ENCODE assay signal across 13 cellular contexts in genomic region chr4:30726090-30726668, GRCh38. TPM values are rescaled to one million over a fixed set of nuclear protein-coding genes. Genes with fewer than 3 reads are reported as not detected.
DNase-seq lines count a peak whose midpoint lies in the region; ATAC-seq and TF ChIP-seq lines count a peak whose summit lies in the region.
"Had no signal": no experiment of that assay in that cellular context is flagged by ENCODE, and none has a peak within 500 bp of the region (broad histone marks: within the 10 kb centered on the region; RNA-seq: fewer than 3 reads in every experiment).

No MANE protein-coding gene starts in this region.

- H3K27ac ChIP-seq in A673 (ENCODE audit: low read depth, low read length, poor library complexity, severe bottlenecking) (no peak overlapping the region), HUES64 (ENCODE audit: low read depth, low read length) (no peak overlapping the region)
- H3K27ac ChIP-seq: parathyroid adenoma had no signal

- H3K9me3 ChIP-seq in A673 (ENCODE audit: low read depth, low read length, poor library complexity, severe bottlenecking) (no peaks in the 10 kb centered on the region), HUES64 (ENCODE audit: insufficient read depth, low read depth, low read length) (no peaks in the 10 kb centered on the region)

- peak overlapping the region; percentile 93 for H3K4me3 ChIP-seq in A673 (ENCODE audit: low read depth, low read length, poor library complexity, severe bottlenecking)
- peak overlapping the region; percentile 89 for H3K4me3 ChIP-seq in HUES64 (ENCODE audit: low read length)

- WGBS in HUES64, result 84% methylated on average over 2 of the region's 2 CpGs

- peaks cover 73% of the 10 kb centered on the region for H3K36me3 ChIP-seq in A673 (ENCODE audit: insufficient read depth, low read length, poor library complexity, severe bottlenecking)
- H3K36me3 ChIP-seq in HUES64 (ENCODE audit: insufficient read depth, low read length), result peaks cover 15% of the 10 kb centered on the region; the same call in 1 of the 2 replicates

- H3K9me3 Mint-ChIP-seq in brain (no peaks in the 10 kb centered on the region), mesothelial cell of epicardium (no peaks in the 10 kb centered on the region)
- no peaks in the 10 kb centered on the region for H3K9me3 Mint-ChIP-seq in activated naive CD4-positive, alpha-beta T cell treated with anti-CD3 and anti-CD28 coated beads, Interleukin-2, amount 50 U/mL, for 72 hours

- H3K27ac Mint-ChIP-seq in brain, result peak overlapping the region in 1 of 5 experiments; percentile 63
- peak overlapping the region; percentile 8 for H3K27ac Mint-ChIP-seq in mesothelial cell of epicardium
- H3K27ac Mint-ChIP-seq in activated naive CD4-positive, alpha-beta T cell treated with anti-CD3 and anti-CD28 coated beads, Interleukin-2, amount 50 U/mL, for 72 hours, result no peak overlapping the region
- H3K27ac Mint-ChIP-seq: T-cell had no signal

- H3K36me3 Mint-ChIP-seq in brain (peaks cover 27% of the 10 kb centered on the region), mesothelial cell of epicardium (no peaks in the 10 kb centered on the region)
- peaks cover 0 to 19% of the 10 kb centered on the region in 2 donors for H3K36me3 Mint-ChIP-seq in activated naive CD4-positive, alpha-beta T cell treated with anti-CD3 and anti-CD28 coated beads, Interleukin-2, amount 50 U/mL, for 72 hours
- H3K36me3 Mint-ChIP-seq: T-cell had no signal

- CTCF ChIA-PET in A673 (lab: Charles Lee), result interaction anchor here (0.6 kb wide), 1 partner anchor 8 kb away, joined by 3 read pairs; no protein-coding TSS in a partner anchor

- H3K27me3 Mint-ChIP-seq in brain, result peaks cover 7% of the 10 kb centered on the region
- H3K27me3 Mint-ChIP-seq in mesothelial cell of epicardium (ENCODE audit: low read depth), result no peaks in the 10 kb centered on the region

- peak overlapping the region; percentile 67 to 98 (median 83) for H3K4me3 Mint-ChIP-seq in brain
- H3K4me3 Mint-ChIP-seq in mesothelial cell of epicardium, result peak overlapping the region; percentile 51
- H3K4me3 Mint-ChIP-seq: T-cell had no signal

- DNase-seq in A673 (ENCODE audit: low spot score) (peak; percentile 59), mesothelial cell of epicardium (ENCODE audit: low spot score in 2 of 2, unreplicated experiment in 2 of 2) (no peak), T1000 (lab: John Stamatoyannopoulos, UW) (no peak)
- DNase-seq in activated CD4-positive, alpha-beta T cell treated with anti-CD3 and anti-CD28 coated beads, Interleukin-2, amount 50 U/mL, for 4 hours, result no peak
- no peak for DNase-seq in activated naive CD4-positive, alpha-beta T cell treated with anti-CD3 and anti-CD28 coated beads, Interleukin-2, amount 50 U/mL, for 72 hours (ENCODE audit: low spot score in 2 of 2)
- DNase-seq: activated naive CD4-positive, alpha-beta T cell treated with Interleukin-2 at 50 U/mL for 16 hours; AML-193; NCI-H2171; T-cell had no signal

- no TSS peak for BruUV-seq in A673 (replicated peaks; lab: Mats Ljungman, UMichigan)

- H3K4me1 ChIP-seq in A673 (ENCODE audit: insufficient read depth, low read length, poor library complexity, severe bottlenecking), result peaks cover 19% of the 10 kb centered on the region
- peaks cover 24% of the 10 kb centered on the region for H3K4me1 ChIP-seq in HUES64 (ENCODE audit: insufficient read depth, low read length)
- H3K4me1 ChIP-seq: parathyroid adenoma had no signal

- H3K27me3 ChIP-seq in A673 (replicated peaks; ENCODE audit: insufficient read depth, low read depth, low read length, poor library complexity) (no peaks in the 10 kb centered on the region), HUES64 (ENCODE audit: insufficient read depth, low read length) (peaks cover 36% of the 10 kb centered on the region)

- no peak overlapping the region for H3K9ac ChIP-seq in HUES64 (ENCODE audit: low read depth, low read length)
- H3K9ac ChIP-seq: parathyroid adenoma had no signal

- intact Hi-C loops in A673 (cut with micrococcal nuclease; ENCODE audit: unreplicated experiment), result loop anchor here (10.0 kb wide), 1 partner anchor 109 kb away; no protein-coding TSS in a partner anchor

- TF ChIP-seq CTCF in A673 (conservative IDR thresholded peaks at IDR 0.05; ENCODE audit: low read depth, low read length) (no peak), brain (conservative IDR thresholded peaks at IDR 0.05) (no peak), mesothelial cell of epicardium (IDR thresholded peaks at IDR 0.05; ENCODE audit: unreplicated experiment) (no peak)

- POLR2A ChIA-PET in A673 (lab: Charles Lee; ENCODE audit: low non-redundant PET), result no interaction called here

- no peak for ATAC-seq in GM21528 (IDR thresholded peaks at IDR 0.05; ENCODE audit: low FRiP score, unreplicated experiment)
- no peak for ATAC-seq in activated naive CD4-positive, alpha-beta T cell treated with anti-CD3 and anti-CD28 coated beads, Interleukin-2, amount 50 U/mL, for 72 hours
- ATAC-seq: T-cell had no signal

- peaks cover 59% of the 10 kb centered on the region for H3K4me1 Mint-ChIP-seq in brain
- peaks cover 52% of the 10 kb centered on the region for H3K4me1 Mint-ChIP-seq in mesothelial cell of epicardium

RNA-seq across cellular contexts. Expression of gene PCDH7, which starts 6.0 kb away (rescaled TPM):
- 218 and 224 TPM in 2 replicates for total RNA-seq in A673 (2021)
- polyA plus RNA-seq in HUES64 (2013, experiment 1 of 2), result 8.5 TPM
- 10.3 TPM for polyA plus RNA-seq in HUES64 (2013, experiment 2 of 2)
- polyA plus RNA-seq in brain (ENCODE audit: insufficient read depth, low read depth, low replicate concordance), result 1.7 TPM
- 74.3 to 78.8 TPM (median 76.7 TPM) in 3 replicates for total RNA-seq in mesothelial cell of epicardium
- not detected for total RNA-seq in activated naive CD4-positive, alpha-beta T cell treated with anti-CD3 and anti-CD28 coated beads, Interleukin-2, amount 50 U/mL, for 72 hours

Comparison
In these comparisons a context has a peak if more than half of its experiments do, and no peak if none do; other contexts are left out.
1. RNA of gene PCDH7, which starts 6.0 kb away (total RNA-seq): 218 to 224 TPM in A673 and 74.3 to 78.8 TPM in mesothelial cell of epicardium; not detected in activated naive CD4-positive, alpha-beta T cell treated with anti-CD3 and anti-CD28 coated beads, Interleukin-2, amount 50 U/mL, for 72 hours; every median in the first group is over 10 times any median in the second.